13 cellular contexts compared by ENCODE assay signal in genomic region chr1:173062156-173062938, GRCh38. TPM values are rescaled to one million over a fixed set of nuclear protein-coding genes. Genes with fewer than 3 reads are reported as not detected.
DNase-seq lines count a peak whose midpoint lies in the region; ATAC-seq, FAIRE-seq and TF ChIP-seq lines count a peak whose summit lies in the region.
"Had no signal": no experiment of that assay in that cellular context is flagged by ENCODE, and none has a peak within 500 bp of the region (broad histone marks: within the 10 kb centered on the region; RNA-seq: fewer than 3 reads in every experiment).

No MANE protein-coding gene starts in this region.

- no peak overlapping the region for H3K4me3 ChIP-seq in AG10803 (ENCODE audit: low read length)
- no peak overlapping the region for H3K4me3 ChIP-seq in keratinocyte (ENCODE audit: control insufficient read depth in 2 of 3, extremely low read depth in 1 of 3, insufficient read depth in 2 of 3, low read depth in 1 of 3, low read length in 3 of 3)
- H3K4me3 ChIP-seq: prostate gland had no signal

- H3K4me1 ChIP-seq in keratinocyte (ENCODE audit: control insufficient read depth, extremely low read depth, insufficient read depth, low read length): peaks cover 30% of the 10 kb centered on the region
- H3K4me1 ChIP-seq: prostate gland had no signal

- H2AFZ ChIP-seq in keratinocyte (ENCODE audit: control insufficient read depth, low read length): no peak overlapping the region

- FAIRE-seq in keratinocyte (lab: Jason Lieb, UNC): peak; percentile 99

- H3K9me3 ChIP-seq in keratinocyte (ENCODE audit: control insufficient read depth, low read depth, low read length): no peaks in the 10 kb centered on the region
- H3K9me3 ChIP-seq: prostate gland had no signal

- no peaks in the 10 kb centered on the region for H3K27me3 ChIP-seq in keratinocyte (ENCODE audit: control insufficient read depth, extremely low read depth, insufficient read depth, low read length)

- dilution Hi-C loops in keratinocyte (cut with MboI; ENCODE audit: extremely low pct_ligation_motif_present, low sequenced_read_pairs): no loop called here

- H3K79me2 ChIP-seq in keratinocyte (ENCODE audit: control insufficient read depth, insufficient read depth, low read length): no peaks in the 10 kb centered on the region

- no peak overlapping the region for H3K27ac ChIP-seq in keratinocyte (ENCODE audit: control insufficient read depth, insufficient read depth, low read length)
- H3K27ac ChIP-seq: prostate gland, VCaP had no signal

- H3K36me3 ChIP-seq in keratinocyte (ENCODE audit: control insufficient read depth in 2 of 2, extremely low read depth in 1 of 2, insufficient read depth in 2 of 2, low read length in 2 of 2): no peaks in the 10 kb centered on the region
- H3K36me3 ChIP-seq: prostate gland had no signal

- H4K20me1 ChIP-seq in keratinocyte (ENCODE audit: control insufficient read depth, extremely low read depth, insufficient read depth, low read length): no peaks in the 10 kb centered on the region

- no peak overlapping the region for H3K9ac ChIP-seq in keratinocyte (ENCODE audit: control insufficient read depth, extremely low read depth, insufficient read depth, low read length)

- DNase-seq in AG10803 (ENCODE audit: low read depth) (peak; percentile 74), HT-29 (ENCODE audit: low spot score) (peak; percentile 70), amniotic epithelial cell (ENCODE audit: low read depth) (peak; percentile 75), keratinocyte (ENCODE audit: low read depth, low spot score) (peak; percentile 71), NOMO-1 (lab: John Stamatoyannopoulos, UW; ENCODE audit: unreplicated experiment in 2 of 2) (no peak), middle frontal gyrus (ENCODE audit: extremely low spot score, low spot score) (no peak), NCI-H1092 (lab: John Stamatoyannopoulos, UW) (no peak)
- DNase-seq: activated gamma-delta T cell treated with Interleukin-2 at 50 U/mL for 16 hours; CD8-positive, alpha-beta memory T cell had no signal

- H3K4me2 ChIP-seq in keratinocyte (ENCODE audit: control insufficient read depth, extremely low read depth, insufficient read depth, low read depth, low read length): peak overlapping the region; percentile 26

- TF ChIP-seq CTCF in AG10803 (conservative IDR thresholded peaks at IDR 0.05; ENCODE audit: low read length) (no peak), keratinocyte (optimal IDR thresholded peaks at IDR 0.05 in 1 of 3, IDR thresholded peaks at IDR 0.05 in 1 of 3, conservative IDR thresholded peaks at IDR 0.05 in 1 of 3; ENCODE audit: extremely low read depth in 1 of 3, insufficient read depth in 2 of 3, low read length in 3 of 3) (no peak)

- no peak for ATAC-seq in HG03097 (IDR thresholded peaks at IDR 0.05; ENCODE audit: low FRiP score, unreplicated experiment)

- no peaks in the 10 kb centered on the region for H3K9me1 ChIP-seq in keratinocyte (ENCODE audit: control insufficient read depth, extremely low read depth, insufficient read depth, low read length)

RNA-seq across cellular contexts. Expression of gene TNFSF18, which starts 11.6 kb away (rescaled TPM):
- not detected in 2 replicates for total RNA-seq in HT-29 (2014; rRNA removed; shearing (Covaris generic))
- 0.21 to 0.69 TPM (median 0.48 TPM) in 3 replicates for polyA plus RNA-seq in keratinocyte
- polyA plus RNA-seq in keratinocyte (2011; ENCODE audit: low read depth): not detected
- polyA plus RNA-seq in keratinocyte (2011; cell fraction: cytosol; rRNA removed): 0.22 and 0.55 TPM in 2 replicates
- 0.83 and 0.87 TPM in 2 replicates for polyA plus RNA-seq in keratinocyte (2011; cell fraction: nucleus; rRNA removed)
- 0.10 and 0.32 TPM in 2 replicates for polyA plus RNA-seq in keratinocyte (2012; ENCODE audit: low replicate concordance)
- polyA minus RNA-seq in keratinocyte: 1.3 TPM in 1 of 3 replicates, not detected in the others
- not detected for polyA minus RNA-seq in keratinocyte (2011; cell fraction: cytosol; rRNA and poly(A)+ RNA removed)
- polyA minus RNA-seq in keratinocyte (2011; cell fraction: nucleus; rRNA and poly(A)+ RNA removed): 0.53 and 1.6 TPM in 2 replicates
- total RNA-seq: CD8-positive, alpha-beta memory T cell; kidney epithelial cell; prostate gland had no signal
- polyA plus RNA-seq: CD8-positive, alpha-beta memory T cell had no signal

Comparison
In these comparisons a context has a peak if more than half of its experiments do, and no peak if none do; other contexts are left out.
1. DNase-seq: peak in AG10803 (single experiment), HT-29 (single experiment), amniotic epithelial cell (single experiment) and keratinocyte (single experiment); none in NOMO-1 (0 of 2), middle frontal gyrus (single experiment) and NCI-H1092 (single experiment).